Comparison of ENCODE assay signal across 10 cellular contexts in the genomic region with DNA sequence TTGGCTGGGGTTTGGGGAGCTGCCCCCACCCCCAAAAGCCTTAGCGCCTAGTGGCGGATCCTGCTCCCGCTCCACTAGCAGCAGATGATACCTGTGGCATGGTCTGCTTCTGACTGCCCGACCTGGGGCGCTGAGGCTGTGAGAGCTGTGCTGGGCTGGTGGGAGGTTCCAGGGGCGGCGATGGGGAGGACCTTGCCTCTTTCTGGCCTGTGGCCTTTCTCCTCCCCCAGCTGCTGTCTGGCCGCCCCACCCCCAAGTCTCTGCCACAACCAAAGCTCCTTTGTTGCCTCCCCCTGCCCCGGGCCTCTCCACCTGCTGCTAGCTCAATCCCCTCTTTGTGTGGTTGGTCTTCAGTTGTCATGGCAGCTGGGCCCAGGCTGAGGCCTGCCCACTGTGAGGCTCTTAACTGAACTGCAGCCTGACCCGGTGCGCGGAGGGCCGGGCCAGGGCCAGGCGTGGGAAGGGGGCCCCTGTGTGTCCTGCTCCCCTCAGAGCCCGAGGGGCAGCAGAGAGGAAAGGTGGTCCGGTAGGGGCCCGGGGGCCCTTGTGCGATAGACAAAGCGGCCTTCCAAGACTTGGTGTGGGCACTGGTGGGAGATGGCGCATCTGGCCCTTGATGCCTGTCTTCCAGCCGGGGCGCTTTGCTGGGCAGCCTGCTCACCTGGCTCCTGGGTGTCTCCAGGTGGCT. TPM values are rescaled to one million over a fixed set of nuclear protein-coding genes. Genes with fewer than 3 reads are reported as not detected.
DNase-seq lines count a peak whose midpoint lies in the region; ATAC-seq and FAIRE-seq lines count a peak whose summit lies in the region.
"Had no signal": no experiment of that assay in that cellular context is flagged by ENCODE, and none has a peak within 500 bp of the region (broad histone marks: within the 10 kb centered on the region; RNA-seq: fewer than 3 reads in every experiment).

No MANE protein-coding gene starts in this region.

- H3K27me3 ChIP-seq in HAP-1 (ENCODE audit: low read depth), result no peaks in the 10 kb centered on the region
- H3K27me3 ChIP-seq: adrenal gland, left lung had no signal

- H3K36me3 Mint-ChIP-seq in activated naive CD4-positive, alpha-beta T cell treated with anti-CD3 and anti-CD28 coated beads, Interleukin-2, amount 10 ng/mL, durations not matched to agents 7 days and 5 days, result no peaks in the 10 kb centered on the region

- H3K4me1 Mint-ChIP-seq in activated naive CD4-positive, alpha-beta T cell treated with anti-CD3 and anti-CD28 coated beads, Interleukin-2, amount 10 ng/mL, durations not matched to agents 7 days and 5 days, result peaks cover 25% of the 10 kb centered on the region

- intact Hi-C loops in posterior cingulate gyrus (cut with DNase I), result loop anchor here (10.0 kb wide), 1 partner anchor 509 kb away; the partner anchor contains the start of gene ATP6V0E2

- H3K9me3 ChIP-seq in HAP-1, result no peaks in the 10 kb centered on the region
- H3K9me3 ChIP-seq: adrenal gland, left lung had no signal

- no peak overlapping the region for H3K4me3 ChIP-seq in HAP-1
- H3K4me3 ChIP-seq: adrenal gland, left lung had no signal

- CTCF ChIA-PET in activated naive CD4-positive, alpha-beta T cell treated with anti-CD3 and anti-CD28 coated beads, Interleukin-2, amount 10 ng/mL, durations not matched to agents 7 days and 5 days (lab: Charles Lee), result no interaction called here

- DNase-seq in HAP-1 (ENCODE audit: low spot score in 2 of 2) (peak; percentile 90 to 97), NCI-H526 treated with DMSO at 0.1 percent for 48 hours (lab: John Stamatoyannopoulos, UW) (peak; percentile 99), frontal cortex (ENCODE audit: low spot score in 2 of 2) (peak; percentile 62 to 79), posterior cingulate gyrus (peak; percentile 89 to 99 (median 94)), RCC 7860 (ENCODE audit: low spot score) (no peak), dedifferentiated amniotic fluid mesenchymal stem cell (ENCODE audit: extremely low spot score) (no peak)
- DNase-seq in activated naive CD4-positive, alpha-beta T cell treated with anti-CD3 and anti-CD28 coated beads, Interleukin-2, amount 10 ng/mL, durations not matched to agents 7 days and 5 days, result no peak

- no peak for ATAC-seq in GM18867 (IDR thresholded peaks at IDR 0.05; ENCODE audit: unreplicated experiment)
- ATAC-seq: left lung had no signal

- FAIRE-seq in frontal cortex (lab: Jason Lieb, UNC) (no peak), RCC 7860 (lab: Jason Lieb, UNC) (no peak)

- no peak overlapping the region for H3K27ac Mint-ChIP-seq in activated naive CD4-positive, alpha-beta T cell treated with anti-CD3 and anti-CD28 coated beads, Interleukin-2, amount 10 ng/mL, durations not matched to agents 7 days and 5 days

- H3K4me1 ChIP-seq in HAP-1, result peaks cover 21% of the 10 kb centered on the region

- in situ Hi-C loops in HAP-1 (cut with MboI; ENCODE audit: low sequenced_read_pairs), result no loop called here

- no peak overlapping the region for H3K4me3 Mint-ChIP-seq in activated naive CD4-positive, alpha-beta T cell treated with anti-CD3 and anti-CD28 coated beads, Interleukin-2, amount 10 ng/mL, durations not matched to agents 7 days and 5 days

- H3K9me3 Mint-ChIP-seq in activated naive CD4-positive, alpha-beta T cell treated with anti-CD3 and anti-CD28 coated beads, Interleukin-2, amount 10 ng/mL, durations not matched to agents 7 days and 5 days, result no peaks in the 10 kb centered on the region

- no peaks in the 10 kb centered on the region for H3K27me3 Mint-ChIP-seq in activated naive CD4-positive, alpha-beta T cell treated with anti-CD3 and anti-CD28 coated beads, Interleukin-2, amount 10 ng/mL, durations not matched to agents 7 days and 5 days

- no peaks in the 10 kb centered on the region for H3K36me3 ChIP-seq in HAP-1 (replicated peaks)
- H3K36me3 ChIP-seq: adrenal gland, left lung had no signal

RNA-seq across cellular contexts. Expression of gene ZNF775, which starts 4.7 kb away (rescaled TPM):
- total RNA-seq in frontal cortex, result 10.2 TPM

RNA-seq across cellular contexts. Expression of gene REPIN1, which starts 15.2 kb away (rescaled TPM):
- 29.3 TPM for total RNA-seq in frontal cortex

RNA-seq across cellular contexts. Expression of gene RARRES2, which starts 42.4 kb away (rescaled TPM):
- 6.9 TPM for total RNA-seq in frontal cortex

Comparison
In these comparisons a context has a peak if more than half of its experiments do, and no peak if none do; other contexts are left out.
1. DNase-seq: peak in HAP-1 (2 of 2), NCI-H526 treated with DMSO at 0.1 percent for 48 hours (single experiment), frontal cortex (2 of 2) and posterior cingulate gyrus (10 of 10); none in RCC 7860 (single experiment), activated naive CD4-positive, alpha-beta T cell treated with anti-CD3 and anti-CD28 coated beads, Interleukin-2, amount 10 ng/mL, durations not matched to agents 7 days and 5 days (single experiment) and dedifferentiated amniotic fluid mesenchymal stem cell (single experiment).